In the genomic region with DNA sequence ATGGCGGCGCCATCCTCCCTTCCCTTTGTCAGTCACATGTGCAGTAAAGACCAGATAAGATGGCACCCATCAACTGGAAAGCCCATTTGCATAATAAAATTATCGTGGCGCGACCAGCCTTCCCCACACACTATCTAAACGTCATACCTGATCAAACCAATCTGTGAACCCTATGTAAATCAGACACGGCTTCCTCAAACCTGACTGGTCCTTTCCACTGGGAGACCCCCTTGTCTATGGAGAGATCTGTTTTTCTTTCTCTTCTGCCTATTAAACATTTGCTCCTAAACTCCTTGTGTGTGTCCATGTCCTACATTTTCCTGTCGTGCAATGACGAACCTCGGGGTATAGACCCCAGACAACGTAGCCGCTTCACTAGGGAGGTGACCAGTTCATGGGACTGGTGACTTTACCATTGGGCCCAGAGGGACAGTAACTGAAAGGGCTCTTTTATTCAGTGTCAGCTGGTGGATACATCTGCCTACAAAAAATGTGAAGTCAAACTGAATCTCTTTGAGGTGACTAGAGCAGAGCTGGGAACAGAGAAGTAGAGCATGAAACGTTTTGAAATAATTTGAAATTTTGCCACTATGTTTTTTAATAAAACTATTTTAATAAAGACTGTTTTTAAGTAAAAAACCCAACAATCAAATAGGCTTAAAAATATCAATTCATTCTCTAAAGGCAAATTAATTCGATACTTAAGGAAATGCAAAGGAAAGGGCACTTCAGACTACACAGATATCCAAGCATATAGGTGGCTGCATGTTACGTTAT, we compare ENCODE assay signal across 31 cellular contexts.
DNase-seq lines count a peak whose midpoint lies in the region; ATAC-seq, FAIRE-seq and TF ChIP-seq lines count a peak whose summit lies in the region.
"Had no signal": no experiment of that assay in that cellular context is flagged by ENCODE, and none has a peak within 500 bp of the region (broad histone marks: within the 10 kb centered on the region; RNA-seq: fewer than 3 reads in every experiment).

No MANE protein-coding gene starts in this region.

- no peak for FAIRE-seq in H1 (lab: Jason Lieb, UNC)
- FAIRE-seq: endothelial cell of umbilical vein, G401.6, keratinocyte had no signal

- no peak overlapping the region for H2BK20ac ChIP-seq in H1 (ENCODE audit: low read length)

- H3K18ac ChIP-seq in H1 (ENCODE audit: extremely low read depth, low read length), result no peak overlapping the region

- H3K27me3 ChIP-seq in HUES48 (ENCODE audit: control insufficient read depth, insufficient read depth, low read length) (no peaks in the 10 kb centered on the region), H1 (replicated peaks in 1 of 4; ENCODE audit: control insufficient read depth in 3 of 4, extremely low read depth in 1 of 4, insufficient read depth in 3 of 4, low read length in 3 of 4) (no peaks in the 10 kb centered on the region), foreskin keratinocyte (no peaks in the 10 kb centered on the region)
- H3K27me3 ChIP-seq: dorsolateral prefrontal cortex, neutrophil had no signal

- H3K4me1 Mint-ChIP-seq in type B pancreatic cell (ENCODE audit: unreplicated experiment) (peaks cover 40% of the 10 kb centered on the region), nephron progenitor cell (peaks cover 37% of the 10 kb centered on the region)
- H3K4me1 Mint-ChIP-seq: activated CD4-positive, alpha-beta T cell treated with anti-CD3 and anti-CD28 coated beads, Interleukin-2, amount 10 ng/mL, durations not matched to agents 7 days and 5 days; activated naive CD8-positive, alpha-beta T cell treated with anti-CD3 and anti-CD28 coated beads, Interleukin-2, amount 50 U/mL, for 24 hours; central memory CD8-positive, alpha-beta T cell; WTC11 had no signal

- no peaks in the 10 kb centered on the region for H4K20me1 ChIP-seq in H1 (replicated peaks in 1 of 2; ENCODE audit: control insufficient read depth in 1 of 2, insufficient read depth in 2 of 2, low read length in 2 of 2)

- H4K91ac ChIP-seq in H1 (replicated peaks; ENCODE audit: insufficient read length, low read length), result no peak overlapping the region

- TF ChIP-seq CTCF in H1 (IDR thresholded peaks at IDR 0.05; ENCODE audit: control extremely low read depth in 1 of 3, insufficient read depth in 1 of 3, low read depth in 1 of 3, low read length in 3 of 3) (no peak), mucosa of descending colon (IDR thresholded peaks at IDR 0.05) (no peak), type B pancreatic cell (conservative IDR thresholded peaks at IDR 0.05) (no peak), nephron progenitor cell (IDR thresholded peaks at IDR 0.05) (no peak), foreskin keratinocyte (conservative IDR thresholded peaks at IDR 0.05) (no peak)

- intact Hi-C loops in mucosa of descending colon (cut with DNase I, micrococcal nuclease), result no loop called here

- no peak overlapping the region for H2BK120ac ChIP-seq in H1 (replicated peaks; ENCODE audit: low read depth, low read length)

- WGBS in H1 (ENCODE audit: extremely low coverage in 1 of 2, insufficient coverage in 1 of 2, insufficient read length in 1 of 2, insufficient replicate concordance in 2 of 2, low coverage in 1 of 2, low lambda C conversion rate in 2 of 2, missing lambda C conversion rate in 1 of 2), 2 experiments, result 92% methylated on average over 15 of the region's 15 CpGs; no CpG with 5 or more reads in 1 of the 2 experiments

- H3K4me3 Mint-ChIP-seq in type B pancreatic cell, result peak overlapping the region; percentile 12
- H3K4me3 Mint-ChIP-seq in nephron progenitor cell, result no peak overlapping the region
- H3K4me3 Mint-ChIP-seq: activated CD4-positive, alpha-beta T cell treated with anti-CD3 and anti-CD28 coated beads, Interleukin-2, amount 10 ng/mL, durations not matched to agents 7 days and 5 days; activated naive CD8-positive, alpha-beta T cell treated with anti-CD3 and anti-CD28 coated beads, Interleukin-2, amount 50 U/mL, for 24 hours; activated T-cell treated with anti-CD3 and anti-CD28 coated beads, Interleukin-2, amount 50 U/mL, for 24 hours; central memory CD8-positive, alpha-beta T cell; H9; WTC11 had no signal

- no peaks in the 10 kb centered on the region for H3K79me1 ChIP-seq in H1 (ENCODE audit: low read depth, low read length)

- H3K9ac ChIP-seq in HUES48 (ENCODE audit: low read depth, low read length), result no peak overlapping the region
- no peak overlapping the region for H3K9ac ChIP-seq in H1 (replicated peaks in 1 of 4; ENCODE audit: extremely low read depth in 1 of 4, low read depth in 3 of 4, low read length in 3 of 4)

- no peak overlapping the region for H4K8ac ChIP-seq in H1 (ENCODE audit: extremely low read depth, insufficient read depth, low read length)

- TF ChIP-seq RAD21 in H1 (IDR thresholded peaks at IDR 0.05 in 1 of 2, conservative IDR thresholded peaks at IDR 0.05 in 1 of 2; ENCODE audit: low read depth in 2 of 2, low read length in 2 of 2), result no peak

- no peak for TF ChIP-seq EP300 in H1 (IDR thresholded peaks at IDR 0.05; ENCODE audit: borderline replicate concordance in 1 of 2, low read depth in 2 of 2, low read length in 2 of 2)

- H3K36me3 Mint-ChIP-seq in type B pancreatic cell (peaks cover 7% of the 10 kb centered on the region), nephron progenitor cell (ENCODE audit: low read depth) (no peaks in the 10 kb centered on the region)
- H3K36me3 Mint-ChIP-seq: WTC11 had no signal

- TF ChIP-seq POLR2A in H1 (IDR thresholded peaks at IDR 0.05; ENCODE audit: control extremely low read depth in 1 of 2, low read depth in 2 of 2, low read length in 2 of 2), result no peak

- H3K23me2 ChIP-seq in H1 (ENCODE audit: low read depth, low read length), result no peaks in the 10 kb centered on the region

- ATAC-seq in mucosa of descending colon (peak; percentile 5), GM18519 (IDR thresholded peaks at IDR 0.05; ENCODE audit: low FRiP score, unreplicated experiment) (no peak), foreskin keratinocyte (no peak)
- ATAC-seq: activated naive CD8-positive, alpha-beta T cell treated with anti-CD3 and anti-CD28 coated beads, Interleukin-2, amount 50 U/mL, for 24 hours; psoas muscle; WTC11 had no signal

- POLR2A ChIA-PET in H1 (lab: Charles Lee; ENCODE audit: partially characterized antibody), result no interaction called here

- H3K56ac ChIP-seq in H1 (replicated peaks; ENCODE audit: insufficient read length, low read depth, low read length), result no peak overlapping the region

- H2BK12ac ChIP-seq in H1 (ENCODE audit: low read depth, low read length), result no peak overlapping the region

- CTCF ChIA-PET in H1 (lab: Charles Lee; ENCODE audit: partially characterized antibody), result no interaction called here

- H3K27me3 Mint-ChIP-seq in type B pancreatic cell, result no peaks in the 10 kb centered on the region
- peaks cover 3% of the 10 kb centered on the region for H3K27me3 Mint-ChIP-seq in nephron progenitor cell (ENCODE audit: low read depth, poor library complexity)
- H3K27me3 Mint-ChIP-seq: activated naive CD8-positive, alpha-beta T cell treated with anti-CD3 and anti-CD28 coated beads, Interleukin-2, amount 50 U/mL, for 24 hours had no signal

- H2BK15ac ChIP-seq in H1 (ENCODE audit: low read length), result no peak overlapping the region

- H3K23ac ChIP-seq in H1 (ENCODE audit: insufficient read length), result no peak overlapping the region

- H3K4me3 ChIP-seq in HUES48 (ENCODE audit: low read depth, low read length) (no peak overlapping the region), H1 (ENCODE audit: extremely low read depth in 1 of 4, insufficient read depth in 2 of 4, low read depth in 3 of 4, low read length in 4 of 4) (no peak overlapping the region), mucosa of descending colon (no peak overlapping the region)
- H3K4me3 ChIP-seq: dorsolateral prefrontal cortex, lung, psoas muscle, thoracic aorta had no signal

- H4K5ac ChIP-seq in H1 (ENCODE audit: insufficient read length, low read depth, low read length), result no peak overlapping the region

- H3K27ac ChIP-seq in HUES48 (ENCODE audit: low read depth, low read length) (peak overlapping the region; percentile 21), H1 (ENCODE audit: low read depth, low read length) (no peak overlapping the region), foreskin keratinocyte (no peak overlapping the region)
- H3K27ac ChIP-seq: HL-60, neutrophil, psoas muscle, thoracic aorta had no signal

- H3K9me3 ChIP-seq in HUES48 (ENCODE audit: control insufficient read depth, insufficient read depth, low read length), result no peaks in the 10 kb centered on the region
- no peaks in the 10 kb centered on the region for H3K9me3 ChIP-seq in H1 (ENCODE audit: insufficient read depth in 2 of 2, low read depth in 1 of 2, low read length in 1 of 2)
- no peaks in the 10 kb centered on the region for H3K9me3 ChIP-seq in mucosa of descending colon
- H3K9me3 ChIP-seq: neutrophil, psoas muscle, thoracic aorta had no signal

- H3K14ac ChIP-seq in H1 (ENCODE audit: insufficient read length), result no peak overlapping the region

- H2AK5ac ChIP-seq in H1 (ENCODE audit: low read depth, low read length), result no peak overlapping the region

- no peak overlapping the region for H2BK5ac ChIP-seq in H1 (ENCODE audit: low read depth, low read length)

- DNase-seq in H1 (ENCODE audit: low read depth in 1 of 2, low spot score in 2 of 2), result no peak
- DNase-seq in mucosa of descending colon, result peak in 1 of 3 donors; percentile 20
- no peak for DNase-seq in type B pancreatic cell (ENCODE audit: extremely low spot score, unreplicated experiment)
- no peak for DNase-seq in NCI-H1092 (lab: John Stamatoyannopoulos, UW)
- no peak for DNase-seq in nephron progenitor cell
- no peak for DNase-seq in foreskin keratinocyte
- DNase-seq: activated CD4-positive, alpha-beta T cell treated with anti-CD3 and anti-CD28 coated beads, Interleukin-2, amount 10 ng/mL, durations not matched to agents 7 days and 5 days; activated gamma-delta T cell treated with Interleukin-2 at 50 U/mL for 16 hours; activated naive CD8-positive, alpha-beta T cell treated with anti-CD3 and anti-CD28 coated beads, Interleukin-2, amount 50 U/mL, for 24 hours; activated T-cell treated with anti-CD3 and anti-CD28 coated beads, Interleukin-2, amount 50 U/mL, for 24 hours; dorsolateral prefrontal cortex; H9; NCI-H1048; NCI-H1694 treated with DMSO at 0.1 percent for 48 hours; NCI-H2171 treated with DMSO at 0.1 percent for 48 hours; NCI-H524 treated with DMSO at 0.1 percent for 48 hours; psoas muscle; SIG-M5; stimulated activated naive CD4-positive, alpha-beta T cell treated with Interleukin-2 at 50 U/mL for 16 hours; SW 1271 had no signal

- H3K36me3 ChIP-seq in HUES48 (ENCODE audit: control insufficient read depth, insufficient read depth, low read length) (no peaks in the 10 kb centered on the region), H1 (ENCODE audit: control insufficient read depth in 2 of 4, insufficient read depth in 4 of 4, low read length in 3 of 4) (no peaks in the 10 kb centered on the region), mucosa of descending colon (ENCODE audit: low read depth) (no peaks in the 10 kb centered on the region)
- H3K36me3 ChIP-seq: neutrophil, thoracic aorta had no signal

- no peak overlapping the region for H3K4me2 ChIP-seq in H1 (ENCODE audit: insufficient read depth in 1 of 2, low read depth in 2 of 2, low read length in 2 of 2)

- no peaks in the 10 kb centered on the region for H3K4me1 ChIP-seq in HUES48 (ENCODE audit: control insufficient read depth, insufficient read depth, low read length)
- H3K4me1 ChIP-seq in H1 (replicated peaks in 1 of 4; ENCODE audit: control insufficient read depth in 3 of 4, insufficient read depth in 4 of 4, low read length in 3 of 4), result no peaks in the 10 kb centered on the region
- H3K4me1 ChIP-seq in mucosa of descending colon (ENCODE audit: low read depth), result peaks cover 24% of the 10 kb centered on the region
- peaks cover 13% of the 10 kb centered on the region for H3K4me1 ChIP-seq in foreskin keratinocyte
- H3K4me1 ChIP-seq: psoas muscle had no signal

- H3K4ac ChIP-seq in H1 (replicated peaks; ENCODE audit: insufficient read length, low read depth, low read length), result no peak overlapping the region

- H3K27ac Mint-ChIP-seq in type B pancreatic cell (peak overlapping the region; percentile 65), nephron progenitor cell (no peak overlapping the region)
- H3K27ac Mint-ChIP-seq: activated CD4-positive, alpha-beta T cell treated with anti-CD3 and anti-CD28 coated beads, Interleukin-2, amount 10 ng/mL, durations not matched to agents 7 days and 5 days; activated naive CD8-positive, alpha-beta T cell treated with anti-CD3 and anti-CD28 coated beads, Interleukin-2, amount 50 U/mL, for 24 hours; activated T-cell treated with anti-CD3 and anti-CD28 coated beads, Interleukin-2, amount 50 U/mL, for 24 hours; H9; WTC11 had no signal

- H3K79me2 ChIP-seq in H1 (ENCODE audit: control insufficient read depth in 1 of 2, insufficient read depth in 2 of 2, low read length in 2 of 2), result no peaks in the 10 kb centered on the region

- H3K9me3 Mint-ChIP-seq in type B pancreatic cell (peaks cover 11% of the 10 kb centered on the region), nephron progenitor cell (peaks cover 4% of the 10 kb centered on the region)
- H3K9me3 Mint-ChIP-seq: activated CD4-positive, alpha-beta T cell treated with anti-CD3 and anti-CD28 coated beads, Interleukin-2, amount 10 ng/mL, durations not matched to agents 7 days and 5 days; activated naive CD8-positive, alpha-beta T cell treated with anti-CD3 and anti-CD28 coated beads, Interleukin-2, amount 50 U/mL, for 24 hours; activated T-cell treated with anti-CD3 and anti-CD28 coated beads, Interleukin-2, amount 50 U/mL, for 24 hours; central memory CD8-positive, alpha-beta T cell; H9 had no signal

- H2AFZ ChIP-seq in H1 (ENCODE audit: low read length), result 0 out of 2 replicates have a peak overlapping the region, but pooled peaks have one; percentile 41
